Comparison of ENCODE assay signal across 21 cellular contexts in genomic region chr5:128384068-128384467, GRCh38.
"Had no signal": no experiment of that assay in that cellular context is flagged by ENCODE, and none has a peak within 500 bp of the region (broad histone marks: within the 10 kb centered on the region; RNA-seq: fewer than 3 reads in every experiment).

No MANE protein-coding gene starts in this region.

- H3K4me1 ChIP-seq: gastrocnemius medialis, parathyroid adenoma, right lobe of liver, tibial nerve, upper lobe of left lung had no signal

- H3K27ac ChIP-seq: gastrocnemius medialis, parathyroid adenoma, right lobe of liver, thoracic aorta, tibial nerve, upper lobe of left lung had no signal

- H3K9ac ChIP-seq: parathyroid adenoma had no signal

- DNase-seq: cortex of kidney; effector memory CD8-positive, alpha-beta T cell; gastrocnemius medialis; head of caudate nucleus; mesenchymal stem cell; mucosa of descending colon; naive B cell; right lobe of liver; small intestine; stimulated activated CD4-positive, alpha-beta T cell treated with anti-CD3 and anti-CD28 coated beads, Interleukin-15, amount 100 ng/mL, for 24 hours; stimulated activated CD4-positive, alpha-beta T cell treated with anti-CD3 and anti-CD28 coated beads, Interleukin-2, amount 100 ng/mL, for 48 hours; stimulated activated naive B cell treated with anti-CD40 and anti-IgM and Interleukin-4, amounts not matched to agents 10 μg/mL and 1 μg/mL and 100 μg/mL, for 72 hours; upper lobe of left lung had no signal

- ATAC-seq: effector memory CD8-positive, alpha-beta T cell; gastrocnemius medialis; mucosa of descending colon; right lobe of liver; stimulated activated naive B cell treated with anti-CD40 and anti-IgM and Interleukin-4, amounts not matched to agents 10 μg/mL and 1 μg/mL and 100 μg/mL, for 72 hours had no signal

- H3K36me3 ChIP-seq: gastrocnemius medialis, right lobe of liver, thoracic aorta, tibial nerve, upper lobe of left lung had no signal

- H3K27ac Mint-ChIP-seq: effector memory CD8-positive, alpha-beta T cell; mesothelial cell of epicardium; naive B cell; nephron; progenitor cell of endocrine pancreas; stimulated activated naive B cell treated with anti-CD40 and anti-IgM and Interleukin-4, amounts not matched to agents 10 μg/mL and 1 μg/mL and 100 μg/mL, for 72 hours; stimulated activated naive CD8-positive, alpha-beta T cell treated with anti-CD3 and anti-CD28 coated beads, Interleukin-15, Interleukin-2, amounts not matched to agents 100 ng/mL and 50 ng/mL, for 24 hours had no signal

- H3K27me3 Mint-ChIP-seq: effector memory CD8-positive, alpha-beta T cell; naive B cell; progenitor cell of endocrine pancreas; stimulated activated naive B cell treated with anti-CD40 and anti-IgM and Interleukin-4, amounts not matched to agents 10 μg/mL and 1 μg/mL and 100 μg/mL, for 72 hours; stimulated activated naive CD8-positive, alpha-beta T cell treated with anti-CD3 and anti-CD28 coated beads, Interleukin-15, Interleukin-2, amounts not matched to agents 100 ng/mL and 50 ng/mL, for 24 hours had no signal

- H3K79me2 ChIP-seq: parathyroid adenoma had no signal

- H3K4me1 Mint-ChIP-seq: naive B cell; stimulated activated naive B cell treated with anti-CD40 and anti-IgM and Interleukin-4, amounts not matched to agents 10 μg/mL and 1 μg/mL and 100 μg/mL, for 72 hours had no signal

- H3K27me3 ChIP-seq: gastrocnemius medialis, right lobe of liver, tibial nerve, upper lobe of left lung had no signal

- H3K9me3 ChIP-seq: gastrocnemius medialis, mucosa of descending colon, right lobe of liver, thoracic aorta, tibial nerve, upper lobe of left lung had no signal

- H2AFZ ChIP-seq: parathyroid adenoma had no signal

- H3K36me3 Mint-ChIP-seq: naive B cell; stimulated activated naive B cell treated with anti-CD40 and anti-IgM and Interleukin-4, amounts not matched to agents 10 μg/mL and 1 μg/mL and 100 μg/mL, for 72 hours had no signal

- H3K4me3 ChIP-seq: gastrocnemius medialis, lung, mucosa of descending colon, right lobe of liver, thoracic aorta, tibial nerve, upper lobe of left lung had no signal

- H3K4me3 Mint-ChIP-seq: effector memory CD8-positive, alpha-beta T cell; mesothelial cell of epicardium; naive B cell; nephron; stimulated activated naive B cell treated with anti-CD40 and anti-IgM and Interleukin-4, amounts not matched to agents 10 μg/mL and 1 μg/mL and 100 μg/mL, for 72 hours; stimulated activated naive CD8-positive, alpha-beta T cell treated with anti-CD3 and anti-CD28 coated beads, Interleukin-15, Interleukin-2, amounts not matched to agents 100 ng/mL and 50 ng/mL, for 24 hours had no signal
